In genomic region chr13:36431204-36432105, GRCh38 we compare ENCODE assay signal across 8 cellular contexts. TPM values are rescaled to one million over a fixed set of nuclear protein-coding genes. Genes with fewer than 3 reads are reported as not detected.
DNase-seq lines count a peak whose midpoint lies in the region; ATAC-seq and TF ChIP-seq lines count a peak whose summit lies in the region.

No MANE protein-coding gene starts in this region.

- H2BK120ac ChIP-seq in mesenchymal stem cell (ENCODE audit: low read depth, low read length): no peak overlapping the region

- no peak for TF ChIP-seq CTCF in chondrocyte (IDR thresholded peaks at IDR 0.05)

- peak overlapping the region; percentile 100 for H3K4me2 ChIP-seq in mesenchymal stem cell (ENCODE audit: low read length, poor library complexity, severe bottlenecking)

- H3K18ac ChIP-seq in mesenchymal stem cell (ENCODE audit: low read depth in 1 of 2, low read length in 2 of 2): no peak overlapping the region

- no peak overlapping the region for H2BK15ac ChIP-seq in mesenchymal stem cell (ENCODE audit: low read depth, poor library complexity, severe bottlenecking)

- DNase-seq in chondrocyte (ENCODE audit: low spot score) (no peak), mesenchymal stem cell (no peak), aorta (peak in 1 of 2 donors; percentile 82), NCI-H82 (lab: John Stamatoyannopoulos, UW) (no peak)

- peaks cover 7% of the 10 kb centered on the region for H3K4me1 ChIP-seq in HUES48 (ENCODE audit: control insufficient read depth, insufficient read depth, low read length)
- H3K4me1 ChIP-seq in mesenchymal stem cell (ENCODE audit: control insufficient read depth, insufficient read depth, low read depth, low read length): peaks cover 20% of the 10 kb centered on the region
- no peaks in the 10 kb centered on the region for H3K4me1 ChIP-seq in aorta (ENCODE audit: control insufficient read depth in 1 of 2, insufficient read depth in 2 of 2, low read length in 2 of 2)

- H3K36me3 ChIP-seq in HUES48 (ENCODE audit: control insufficient read depth, insufficient read depth, low read length) (no peaks in the 10 kb centered on the region), mesenchymal stem cell (ENCODE audit: control insufficient read depth in 1 of 2, insufficient read depth in 2 of 2, low read depth in 1 of 2, low read length in 2 of 2) (no peaks in the 10 kb centered on the region), aorta (ENCODE audit: control insufficient read depth in 1 of 2, insufficient read depth in 2 of 2, low read length in 1 of 2) (no peaks in the 10 kb centered on the region)

- no peaks in the 10 kb centered on the region for H3K9me3 ChIP-seq in HUES48 (ENCODE audit: control insufficient read depth, insufficient read depth, low read length)
- no peaks in the 10 kb centered on the region for H3K9me3 ChIP-seq in mesenchymal stem cell (ENCODE audit: control insufficient read depth, low read length)
- no peaks in the 10 kb centered on the region for H3K9me3 ChIP-seq in aorta (ENCODE audit: control insufficient read depth, low read length)

- peaks cover 63% of the 10 kb centered on the region for H3K27me3 Mint-ChIP-seq in chondrocyte (ENCODE audit: low read depth)

- no peak overlapping the region for H3K23ac ChIP-seq in mesenchymal stem cell (ENCODE audit: low read length in 2 of 2)

- H2AK5ac ChIP-seq in mesenchymal stem cell (ENCODE audit: low read length, severe bottlenecking): no peak overlapping the region

- no peak overlapping the region for H3K9ac ChIP-seq in HUES48 (ENCODE audit: low read depth, low read length)
- H3K9ac ChIP-seq in mesenchymal stem cell (ENCODE audit: low read length): peak overlapping the region; percentile 32

- 3% methylated on average over 53 of the region's 85 CpGs for WGBS in mesenchymal stem cell
- WGBS in aorta, 2 donors: 1% methylated on average over 84 to 85 of the region's 85 CpGs

- ATAC-seq in GM18909 (IDR thresholded peaks at IDR 0.05; ENCODE audit: poor library complexity, unreplicated experiment) (peak; percentile 38), aorta (ENCODE audit: low FRiP score) (peak; percentile 69), GM21526 (IDR thresholded peaks at IDR 0.05; ENCODE audit: low FRiP score, unreplicated experiment) (no peak), GM21737 (IDR thresholded peaks at IDR 0.05; ENCODE audit: unreplicated experiment) (no peak)

- peaks cover 15% of the 10 kb centered on the region for H3K4me1 Mint-ChIP-seq in chondrocyte (ENCODE audit: low read depth)

- H3K27ac ChIP-seq in HUES48 (ENCODE audit: low read depth, low read length): no peak overlapping the region
- H3K27ac ChIP-seq in mesenchymal stem cell (ENCODE audit: low read length, poor library complexity, severe bottlenecking): no peak overlapping the region
- H3K27ac ChIP-seq in aorta (ENCODE audit: low read depth in 1 of 2, low read length in 2 of 2): no peak overlapping the region

- no peaks in the 10 kb centered on the region for H3K36me3 Mint-ChIP-seq in chondrocyte (ENCODE audit: low read depth)

- no peak overlapping the region for H4K91ac ChIP-seq in mesenchymal stem cell (ENCODE audit: low read length)

- H3K27ac Mint-ChIP-seq in chondrocyte (ENCODE audit: unreplicated experiment): no peak overlapping the region

- H3K4me3 Mint-ChIP-seq in chondrocyte (ENCODE audit: unreplicated experiment): peak overlapping the region; percentile 63

- intact Hi-C loops in aorta (cut with DNase I): no loop called here

- no peak overlapping the region for H2AFZ ChIP-seq in mesenchymal stem cell (ENCODE audit: low read depth, low read length)

- no peak overlapping the region for H2BK5ac ChIP-seq in mesenchymal stem cell (ENCODE audit: low read depth, low read length, poor library complexity, severe bottlenecking)

- H3K79me1 ChIP-seq in mesenchymal stem cell (replicated peaks; ENCODE audit: low read length, poor library complexity, severe bottlenecking): no peaks in the 10 kb centered on the region

- peaks cover 61% of the 10 kb centered on the region for H3K27me3 ChIP-seq in HUES48 (ENCODE audit: control insufficient read depth, insufficient read depth, low read length)
- H3K27me3 ChIP-seq in mesenchymal stem cell (ENCODE audit: control insufficient read depth in 1 of 2, insufficient read depth in 1 of 2, low read length in 2 of 2): peaks cover 39 to 45% of the 10 kb centered on the region in 2 experiments
- H3K27me3 ChIP-seq in aorta (ENCODE audit: control insufficient read depth in 1 of 2, insufficient read depth in 2 of 2, low read length in 1 of 2): no peaks in the 10 kb centered on the region

- H4K8ac ChIP-seq in mesenchymal stem cell (ENCODE audit: low read length): no peak overlapping the region

- peak overlapping the region in 1 of 2 experiments; percentile 58 for H3K14ac ChIP-seq in mesenchymal stem cell (ENCODE audit: low read length in 2 of 2)

- H3K4me3 ChIP-seq in HUES48 (ENCODE audit: low read depth, low read length) (peak overlapping the region; percentile 81), mesenchymal stem cell (ENCODE audit: insufficient read depth in 1 of 2, low read depth in 1 of 2, low read length in 2 of 2) (peak overlapping the region; percentile 56 to 73), aorta (ENCODE audit: low read length in 2 of 2) (peak overlapping the region; percentile 13 to 46)

- H3K9me3 Mint-ChIP-seq in chondrocyte (ENCODE audit: low read depth): peaks cover 5% of the 10 kb centered on the region

- no peak overlapping the region for H3K4ac ChIP-seq in mesenchymal stem cell (ENCODE audit: low read depth in 1 of 2, low read length in 2 of 2)

- no peak overlapping the region for H2BK12ac ChIP-seq in mesenchymal stem cell (ENCODE audit: low read length in 2 of 2)

RNA-seq across cellular contexts. Expression of gene CCNA1, which starts 0.8 kb away (rescaled TPM):
- total RNA-seq in chondrocyte: 0.27 to 0.38 TPM in 2 of 3 replicates, not detected in the other
- 0.06 TPM for polyA plus RNA-seq in mesenchymal stem cell (2013, experiment 1 of 2)
- polyA plus RNA-seq in mesenchymal stem cell (2013, experiment 2 of 2): 0.03 TPM
- under 1 TPM; 0.36 to 0.42 TPM for total RNA-seq in aorta
- polyA plus RNA-seq in aorta: under 1 TPM; 0.25 to 0.31 TPM

Comparison
In these comparisons a context has a peak if more than half of its experiments do, and no peak if none do; other contexts are left out.
1. ATAC-seq: peak in GM18909 (single experiment) and aorta (single experiment); none in GM21526 (single experiment) and GM21737 (single experiment).
2. H3K4me3 ChIP-seq: peak in every context shown above with its lines; median percentile 81 in HUES48; 64 in mesenchymal stem cell; 30 in aorta.